10 cellular contexts compared by ENCODE assay signal in genomic region chr5:78760411-78761169, GRCh38.
A peak's percentile ranks its signal among the peaks of the same experiment; 100 is the strongest.
DNase-seq lines count a peak whose midpoint lies in the region; ATAC-seq and TF ChIP-seq lines count a peak whose summit lies in the region.
"Had no signal": no experiment of that assay in that cellular context is flagged by ENCODE, and none has a peak within 500 bp of the region (broad histone marks: within the 10 kb centered on the region; RNA-seq: fewer than 3 reads in every experiment).

No MANE protein-coding gene starts in this region.

- no TSS peak for BruUV-seq in PC-3 (replicated peaks; lab: Mats Ljungman, UMichigan)

- POLR2A ChIA-PET in PC-3 (lab: Charles Lee; ENCODE audit: unreplicated experiment) = no interaction called here

- H3F3A ChIP-seq in PC-3 (ENCODE audit: low read length, unreplicated experiment) = no peaks in the 10 kb centered on the region

- H3K9me2 ChIP-seq in PC-3 (replicated peaks; ENCODE audit: low read length) = no peaks in the 10 kb centered on the region

- H3K27me3 ChIP-seq in left ventricle myocardium inferior (ENCODE audit: low read depth) (no peaks in the 10 kb centered on the region), PC-3 (ENCODE audit: low read length) (no peaks in the 10 kb centered on the region), upper lobe of right lung (no peaks in the 10 kb centered on the region)
- H3K27me3 ChIP-seq: sigmoid colon had no signal

- intact Hi-C loops in left ventricle myocardium inferior (cut with micrococcal nuclease) (no loop called here), cardiac septum (cut with DNase I) (no loop called here), PC-3 (cut with micrococcal nuclease) (no loop called here), upper lobe of right lung (cut with DNase I) (no loop called here)

- CTCF ChIA-PET in PC-3 (lab: Charles Lee) = interaction anchor here (0.6 kb wide), 1 partner anchor 32 kb away, joined by 5 read pairs; no protein-coding TSS in a partner anchor

- H3K4me2 ChIP-seq in PC-3 (ENCODE audit: low read length) = no peak overlapping the region

- H3K36me3 ChIP-seq in left ventricle myocardium inferior (no peaks in the 10 kb centered on the region), PC-3 (ENCODE audit: low read depth, low read length) (no peaks in the 10 kb centered on the region), upper lobe of right lung (no peaks in the 10 kb centered on the region)
- H3K36me3 ChIP-seq: sigmoid colon had no signal

- ATAC-seq in PC-3 (no peak), upper lobe of right lung (peak; percentile 84), HG03159 (IDR thresholded peaks at IDR 0.05; ENCODE audit: unreplicated experiment) (no peak)

- DNase-seq in left ventricle myocardium inferior = no peak
- no peak for DNase-seq in cardiac septum (ENCODE audit: low spot score)
- DNase-seq in PC-3 = no peak
- no peak for DNase-seq in fibroblast of mammary gland (ENCODE audit: low read depth)
- no peak for DNase-seq in upper lobe of right lung
- DNase-seq in DMS79 (lab: John Stamatoyannopoulos, UW) = no peak
- DNase-seq in retina = no peak
- DNase-seq: NCI-H1436, sigmoid colon had no signal

- no peak overlapping the region for H3K27ac ChIP-seq in left ventricle myocardium inferior (replicated peaks)
- no peak overlapping the region for H3K27ac ChIP-seq in PC-3 (ENCODE audit: low read length)
- H3K27ac ChIP-seq in upper lobe of right lung = no peak overlapping the region
- H3K27ac ChIP-seq: sigmoid colon had no signal

- H3K4me1 ChIP-seq in left ventricle myocardium inferior (no peaks in the 10 kb centered on the region), PC-3 (ENCODE audit: insufficient read depth, low read length) (peaks cover 22% of the 10 kb centered on the region), upper lobe of right lung (no peaks in the 10 kb centered on the region)

- H2AFZ ChIP-seq in PC-3 (ENCODE audit: low read length) = no peak overlapping the region

- no peak overlapping the region for H3K4me3 ChIP-seq in left ventricle myocardium inferior
- no peak overlapping the region for H3K4me3 ChIP-seq in PC-3 (ENCODE audit: low read length)
- no peak overlapping the region for H3K4me3 ChIP-seq in fibroblast of mammary gland (ENCODE audit: control insufficient read depth, low read depth, low read length)
- no peak overlapping the region for H3K4me3 ChIP-seq in upper lobe of right lung
- H3K4me3 ChIP-seq: sigmoid colon had no signal

- H3K9me3 ChIP-seq in left ventricle myocardium inferior (replicated peaks) (no peaks in the 10 kb centered on the region), PC-3 (ENCODE audit: low read length) (no peaks in the 10 kb centered on the region), upper lobe of right lung (no peaks in the 10 kb centered on the region)
- H3K9me3 ChIP-seq: sigmoid colon had no signal

- peak; percentile 30 for TF ChIP-seq CTCF in left ventricle myocardium inferior (IDR thresholded peaks at IDR 0.05; ENCODE audit: borderline replicate concordance)
- peak; percentile 50 for TF ChIP-seq CTCF in PC-3 (conservative IDR thresholded peaks at IDR 0.05; ENCODE audit: low read depth, low read length)
- TF ChIP-seq CTCF in fibroblast of mammary gland (conservative IDR thresholded peaks at IDR 0.05; ENCODE audit: control insufficient read depth, insufficient read depth, low read depth, low read length) = peak; percentile 45
- TF ChIP-seq CTCF in upper lobe of right lung (IDR thresholded peaks at IDR 0.05) = no peak

- no peaks in the 10 kb centered on the region for H3K79me2 ChIP-seq in PC-3 (ENCODE audit: low read length)

- no peak overlapping the region for H3K9ac ChIP-seq in PC-3 (ENCODE audit: low read length)

- no peaks in the 10 kb centered on the region for H4K20me1 ChIP-seq in PC-3 (ENCODE audit: low read length)
